ENCODE assay signal across 3 cellular contexts in the genomic region with DNA sequence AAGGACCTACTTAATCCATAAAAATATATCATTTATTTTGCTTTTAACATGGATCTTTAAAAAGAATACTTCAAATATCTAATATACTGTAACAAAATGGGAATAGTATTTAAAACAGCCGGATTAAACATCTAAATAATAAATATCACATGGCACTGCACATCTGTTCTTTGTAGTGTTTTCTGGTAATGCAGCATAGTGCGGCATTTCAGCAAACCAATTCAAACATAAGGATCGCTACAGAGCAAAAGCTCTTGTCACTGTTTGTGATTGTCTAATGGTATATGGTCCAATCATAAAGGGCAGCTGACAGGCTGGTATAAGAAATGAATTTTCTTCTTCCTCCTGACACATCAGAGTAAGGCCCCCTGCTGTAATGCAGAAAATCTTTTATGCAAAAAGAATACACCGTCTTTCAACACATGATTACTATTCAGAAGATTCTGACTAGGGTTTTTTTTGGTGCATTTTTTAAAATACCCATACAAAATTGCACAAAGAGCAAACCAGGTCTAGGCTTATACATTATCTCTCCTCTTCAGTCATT. TPM values are rescaled to one million over a fixed set of nuclear protein-coding genes. Genes with fewer than 3 reads are reported as not detected.
"Had no signal": no experiment of that assay in that cellular context is flagged by ENCODE, and none has a peak within 500 bp of the region (broad histone marks: within the 10 kb centered on the region; RNA-seq: fewer than 3 reads in every experiment).

No MANE protein-coding gene starts in this region.

- H3K4me3 ChIP-seq: GM12878 had no signal

- ATAC-seq: GM12878 had no signal

- DNase-seq: GDM1, GF-D8 had no signal

RNA-seq across cellular contexts. Expression of gene POU3F2, which starts 40.0 kb away (rescaled TPM):
- total RNA-seq: GM12878 had no signal
- polyA plus RNA-seq: GM12878 had no signal
